Comparison of ENCODE assay signal across 20 cellular contexts in genomic region chr6:118644007-118644406, GRCh38. TPM values are rescaled to one million over a fixed set of nuclear protein-coding genes. Genes with fewer than 3 reads are reported as not detected.
DNase-seq lines count a peak whose midpoint lies in the region; ATAC-seq and TF ChIP-seq lines count a peak whose summit lies in the region.
"Had no signal": no experiment of that assay in that cellular context is flagged by ENCODE, and none has a peak within 500 bp of the region (broad histone marks: within the 10 kb centered on the region; RNA-seq: fewer than 3 reads in every experiment).

No MANE protein-coding gene starts in this region.

- no peak overlapping the region for H3K4me3 ChIP-seq in CD4-positive, alpha-beta memory T cell (ENCODE audit: low read length in 2 of 2)
- no peak overlapping the region for H3K4me3 ChIP-seq in IMR-90 (ENCODE audit: insufficient read depth, low read depth, low read length)
- no peak overlapping the region for H3K4me3 ChIP-seq in astrocyte of the spinal cord (ENCODE audit: low read depth, low read length)
- no peak overlapping the region for H3K4me3 ChIP-seq in mesenchymal stem cell (ENCODE audit: insufficient read depth in 1 of 2, low read depth in 1 of 2, low read length in 2 of 2)
- H3K4me3 ChIP-seq: ascending aorta, tibial nerve had no signal

- no peak overlapping the region for H2BK15ac ChIP-seq in IMR-90 (ENCODE audit: low read depth, low read length)
- no peak overlapping the region for H2BK15ac ChIP-seq in mesenchymal stem cell (ENCODE audit: low read depth, poor library complexity, severe bottlenecking)

- H4K91ac ChIP-seq in IMR-90 (ENCODE audit: insufficient read depth, low read depth, low read length) (no peak overlapping the region), mesenchymal stem cell (ENCODE audit: low read length) (no peak overlapping the region)

- H3K18ac ChIP-seq in IMR-90 (ENCODE audit: low read depth, low read length) (no peak overlapping the region), mesenchymal stem cell (ENCODE audit: low read depth in 1 of 2, low read length in 2 of 2) (no peak overlapping the region)

- no peak overlapping the region for H2BK12ac ChIP-seq in mesenchymal stem cell (ENCODE audit: low read length in 2 of 2)

- dilution Hi-C loops in IMR-90 (cut with HindIII; ENCODE audit: low sequenced_read_pairs, unreplicated experiment), result no loop called here

- peaks cover 0 to 9% of the 10 kb centered on the region in 2 donors for H3K36me3 Mint-ChIP-seq in CD4-positive, alpha-beta memory T cell
- H3K36me3 Mint-ChIP-seq: stimulated activated memory B cell treated with anti-CD40 and anti-IgM and Interleukin-4, amounts not matched to agents 10 μg/mL and 1 μg/mL and 100 μg/mL, for 72 hours had no signal

- no peak overlapping the region for H4K5ac ChIP-seq in IMR-90 (ENCODE audit: low read depth, low read length)

- H3K4me1 ChIP-seq in CD4-positive, alpha-beta memory T cell (ENCODE audit: insufficient read depth, low read length), result peaks cover 39% of the 10 kb centered on the region
- H3K4me1 ChIP-seq in IMR-90 (ENCODE audit: control insufficient read depth, insufficient read depth, low read length), result peaks cover 3% of the 10 kb centered on the region; the same call in 1 of the 2 replicates
- no peaks in the 10 kb centered on the region for H3K4me1 ChIP-seq in mesenchymal stem cell (ENCODE audit: control insufficient read depth, insufficient read depth, low read depth, low read length)

- H2AK5ac ChIP-seq in IMR-90 (ENCODE audit: low read depth, low read length) (no peak overlapping the region; the same call in 1 of the 2 replicates), mesenchymal stem cell (ENCODE audit: low read length, severe bottlenecking) (no peak overlapping the region)

- H3K14ac ChIP-seq in IMR-90 (replicated peaks; ENCODE audit: low read depth, low read length) (no peak overlapping the region; the same call in 1 of the 2 replicates), mesenchymal stem cell (ENCODE audit: low read length in 2 of 2) (no peak overlapping the region)

- H2AFZ ChIP-seq in IMR-90 (replicated peaks; ENCODE audit: low read length, poor library complexity) (no peak overlapping the region), mesenchymal stem cell (ENCODE audit: low read depth, low read length) (no peak overlapping the region)
- H2AFZ ChIP-seq: parathyroid adenoma had no signal

- H2BK20ac ChIP-seq in IMR-90 (ENCODE audit: low read depth, low read length), result no peak overlapping the region

- H4K8ac ChIP-seq in IMR-90 (ENCODE audit: low read depth in 2 of 2, low read length in 2 of 2), result no peak overlapping the region
- H4K8ac ChIP-seq in mesenchymal stem cell (ENCODE audit: low read length), result peak overlapping the region; percentile 30

- no peak overlapping the region for H2BK120ac ChIP-seq in IMR-90 (ENCODE audit: low read depth, low read length)
- H2BK120ac ChIP-seq in mesenchymal stem cell (ENCODE audit: low read depth, low read length), result no peak overlapping the region

- H3K56ac ChIP-seq in IMR-90 (ENCODE audit: extremely low read depth, insufficient read depth, low read length), result no peak overlapping the region

- H3K79me1 ChIP-seq in IMR-90 (ENCODE audit: low read depth in 1 of 2, low read length in 2 of 2), result peaks cover 20 to 48% of the 10 kb centered on the region in 2 experiments
- peaks cover 12% of the 10 kb centered on the region for H3K79me1 ChIP-seq in mesenchymal stem cell (replicated peaks; ENCODE audit: low read length, poor library complexity, severe bottlenecking)

- no peak for TF ChIP-seq POLR2A in IMR-90 (IDR thresholded peaks at IDR 0.05; ENCODE audit: low read depth, low read length)

- H3K4me1 Mint-ChIP-seq in CD4-positive, alpha-beta memory T cell, result peaks cover 45 to 59% (median 52%) of the 10 kb centered on the region in 4 donors

- intact Hi-C loops in CD4-positive, alpha-beta memory T cell (cut with micrococcal nuclease), result no loop called here
- intact Hi-C loops in IMR-90 (cut with micrococcal nuclease), result no loop called here

- H3K9me1 ChIP-seq in IMR-90 (ENCODE audit: insufficient read depth, low read length), result peaks cover 13% of the 10 kb centered on the region; the same call in 1 of the 2 replicates

- in situ Hi-C loops in IMR-90 (cut with MboI; ENCODE audit: low sequenced_read_pairs), result no loop called here
- in situ Hi-C loops in astrocyte of the spinal cord (cut with HindIII; ENCODE audit: low sequenced_read_pairs), result no loop called here

- no peaks in the 10 kb centered on the region for H3K36me3 ChIP-seq in CD4-positive, alpha-beta memory T cell (ENCODE audit: insufficient read depth, low read length)
- no peaks in the 10 kb centered on the region for H3K36me3 ChIP-seq in IMR-90 (ENCODE audit: control insufficient read depth, insufficient read depth, low read length)
- no peaks in the 10 kb centered on the region for H3K36me3 ChIP-seq in mesenchymal stem cell (ENCODE audit: control insufficient read depth in 1 of 2, insufficient read depth in 2 of 2, low read depth in 1 of 2, low read length in 2 of 2)
- H3K36me3 ChIP-seq: ascending aorta, tibial nerve had no signal

- no peak for DNase-seq in CD4-positive, alpha-beta memory T cell
- DNase-seq in IMR-90, result peak; percentile 53
- peak; percentile 24 for DNase-seq in astrocyte of the spinal cord (ENCODE audit: low read depth, low spot score)
- peak; percentile 38 for DNase-seq in mesenchymal stem cell
- DNase-seq in stimulated activated CD4-positive, alpha-beta T cell treated with anti-CD3 and anti-CD28 coated beads, Interleukin-12 subunit alpha, Interleukin-12 subunit beta, amount 100 ng/mL, for 4 hours, result no peak
- DNase-seq in hippocampal formation (lab: John Stamatoyannopoulos, UW), result no peak
- DNase-seq: activated CD4-positive, alpha-beta T cell treated with anti-CD3 and anti-CD28 coated beads, Interleukin-2, amount 50 U/mL, for 48 hours; activated T-cell treated with anti-CD3 and anti-CD28 coated beads, Interleukin-2, amount 50 U/mL, for 72 hours; MV-4-11; NCI-H2029 treated with DMSO at 0.1 percent for 48 hours; NCI-H510A had no signal

- CTCF ChIA-PET in CD4-positive, alpha-beta memory T cell (lab: Charles Lee; ENCODE audit: partially characterized antibody), result no interaction called here
- CTCF ChIA-PET in IMR-90 (lab: Yijun Ruan, JAX), result no interaction called here

- no peaks in the 10 kb centered on the region for H3K27me3 Mint-ChIP-seq in CD4-positive, alpha-beta memory T cell
- H3K27me3 Mint-ChIP-seq: B cell; IgD-negative memory B cell; stimulated activated memory B cell treated with anti-CD40 and anti-IgM and Interleukin-4, amounts not matched to agents 10 μg/mL and 1 μg/mL and 100 μg/mL, for 72 hours had no signal

- peak overlapping the region in 4 of 7 donors; percentile 3 to 48 (median 40) for H3K27ac Mint-ChIP-seq in CD4-positive, alpha-beta memory T cell
- H3K27ac Mint-ChIP-seq: activated T-cell treated with anti-CD3 and anti-CD28 coated beads, Interleukin-2, amount 50 U/mL, for 72 hours; B cell; IgD-negative memory B cell; stimulated activated memory B cell treated with anti-CD40 and anti-IgM and Interleukin-4, amounts not matched to agents 10 μg/mL and 1 μg/mL and 100 μg/mL, for 72 hours had no signal

- peaks cover 25% of the 10 kb centered on the region; the same call in 1 of the 2 replicates for H4K20me1 ChIP-seq in IMR-90 (ENCODE audit: insufficient read depth, low read length)

- H3K9me3 Mint-ChIP-seq in CD4-positive, alpha-beta memory T cell, result no peaks in the 10 kb centered on the region
- H3K9me3 Mint-ChIP-seq: activated T-cell treated with anti-CD3 and anti-CD28 coated beads, Interleukin-2, amount 50 U/mL, for 72 hours; IgD-negative memory B cell; stimulated activated memory B cell treated with anti-CD40 and anti-IgM and Interleukin-4, amounts not matched to agents 10 μg/mL and 1 μg/mL and 100 μg/mL, for 72 hours had no signal

- H2AK9ac ChIP-seq in IMR-90 (replicated peaks; ENCODE audit: low read depth, low read length, poor library complexity), result no peak overlapping the region

- H3K9ac ChIP-seq in IMR-90 (ENCODE audit: low read depth, low read length) (no peak overlapping the region), mesenchymal stem cell (ENCODE audit: low read length) (peak overlapping the region; percentile 30)
- H3K9ac ChIP-seq: parathyroid adenoma had no signal

- H3K4ac ChIP-seq in IMR-90 (ENCODE audit: low read depth, low read length) (no peak overlapping the region), mesenchymal stem cell (ENCODE audit: low read depth in 1 of 2, low read length in 2 of 2) (no peak overlapping the region)

- no peaks in the 10 kb centered on the region for H3K27me3 ChIP-seq in CD4-positive, alpha-beta memory T cell (ENCODE audit: insufficient read depth, low read length)
- H3K27me3 ChIP-seq in IMR-90 (ENCODE audit: control insufficient read depth, insufficient read depth, low read length) (no peaks in the 10 kb centered on the region), mesenchymal stem cell (ENCODE audit: control insufficient read depth in 1 of 2, insufficient read depth in 1 of 2, low read length in 2 of 2) (no peaks in the 10 kb centered on the region)
- H3K27me3 ChIP-seq: ascending aorta, tibial nerve had no signal

- POLR2A ChIA-PET in CD4-positive, alpha-beta memory T cell (lab: Charles Lee; ENCODE audit: partially characterized antibody), result interaction anchor here (0.6 kb wide), 1 partner anchor 146 kb away, joined by 3 read pairs; no protein-coding TSS in a partner anchor
- POLR2A ChIA-PET in IMR-90 (lab: Charles Lee; ENCODE audit: unreplicated experiment), result no interaction called here

- H3K23ac ChIP-seq in IMR-90 (ENCODE audit: low read depth, low read length), result no peak overlapping the region
- no peak overlapping the region for H3K23ac ChIP-seq in mesenchymal stem cell (ENCODE audit: low read length in 2 of 2)

- TF ChIP-seq CTCF in IMR-90 (conservative IDR thresholded peaks at IDR 0.05; ENCODE audit: low read depth, low read length) (no peak), astrocyte of the spinal cord (IDR thresholded peaks at IDR 0.05; ENCODE audit: low read depth, low read length) (no peak)

- WGBS in IMR-90 (ENCODE audit: extremely low coverage in 2 of 2, insufficient read length in 1 of 2), 2 experiments, result 88% methylated on average over 2 of the region's 2 CpGs; no CpG with 5 or more reads in 1 of the 2 experiments
- 80% methylated on average over 2 of the region's 2 CpGs for WGBS in mesenchymal stem cell

- H3K27ac ChIP-seq in CD4-positive, alpha-beta memory T cell (ENCODE audit: low read depth, low read length), result no peak overlapping the region
- no peak overlapping the region for H3K27ac ChIP-seq in IMR-90 (ENCODE audit: insufficient read depth, low read length)
- H3K27ac ChIP-seq in mesenchymal stem cell (ENCODE audit: low read length, poor library complexity, severe bottlenecking), result no peak overlapping the region
- H3K27ac ChIP-seq: ascending aorta, parathyroid adenoma had no signal

- no peak overlapping the region for H3K4me2 ChIP-seq in IMR-90 (ENCODE audit: low read depth, low read length)
- H3K4me2 ChIP-seq in mesenchymal stem cell (ENCODE audit: low read length, poor library complexity, severe bottlenecking), result no peak overlapping the region

- no peaks in the 10 kb centered on the region for H3K9me3 ChIP-seq in CD4-positive, alpha-beta memory T cell (ENCODE audit: control insufficient read depth in 1 of 2, low read length in 2 of 2)
- H3K9me3 ChIP-seq in IMR-90 (ENCODE audit: control insufficient read depth, insufficient read depth, low read length) (no peaks in the 10 kb centered on the region), mesenchymal stem cell (ENCODE audit: control insufficient read depth, low read length) (no peaks in the 10 kb centered on the region)
- H3K9me3 ChIP-seq: ascending aorta, tibial nerve had no signal

- ATAC-seq in IMR-90 (ENCODE audit: low read depth) (peak; percentile 83), HG02840 (IDR thresholded peaks at IDR 0.05; ENCODE audit: low FRiP score, unreplicated experiment) (no peak), HG03025 (IDR thresholded peaks at IDR 0.05; ENCODE audit: low FRiP score, unreplicated experiment) (no peak)
- ATAC-seq: HCT116; stimulated activated memory B cell treated with anti-CD40 and anti-IgM and Interleukin-4, amounts not matched to agents 10 μg/mL and 1 μg/mL and 100 μg/mL, for 72 hours had no signal

- H2BK5ac ChIP-seq in IMR-90 (ENCODE audit: low read depth, low read length, poor library complexity, severe bottlenecking) (no peak overlapping the region), mesenchymal stem cell (ENCODE audit: low read depth, low read length, poor library complexity, severe bottlenecking) (no peak overlapping the region)

- no TSS peak for BruUV-seq in IMR-90 (replicated peaks; lab: Mats Ljungman, UMichigan)

- no peak for TF ChIP-seq RAD21 in IMR-90 (IDR thresholded peaks at IDR 0.05; ENCODE audit: low read length)

- peak overlapping the region in 2 of 8 donors; percentile 15 to 24 for H3K4me3 Mint-ChIP-seq in CD4-positive, alpha-beta memory T cell
- H3K4me3 Mint-ChIP-seq: activated T-cell treated with anti-CD3 and anti-CD28 coated beads, Interleukin-2, amount 50 U/mL, for 72 hours; B cell; stimulated activated memory B cell treated with anti-CD40 and anti-IgM and Interleukin-4, amounts not matched to agents 10 μg/mL and 1 μg/mL and 100 μg/mL, for 72 hours had no signal

RNA-seq across cellular contexts. Expression of gene CEP85L, which starts 7.4 kb away (rescaled TPM):
- total RNA-seq in CD4-positive, alpha-beta memory T cell, result 10 to 100 TPM; 64.9 to 71.1 TPM
- polyA plus RNA-seq in CD4-positive, alpha-beta memory T cell, result 10 to 100 TPM; 32.7 to 35.9 TPM
- total RNA-seq in IMR-90 (2012; rRNA removed), result 24.2 and 25.6 TPM in 2 replicates
- polyA plus RNA-seq in IMR-90 (2012; rRNA removed), result 2.0 and 2.3 TPM in 2 replicates
- polyA plus RNA-seq in IMR-90 (2012; cell fraction: cytosol; rRNA removed), result 0.32 and 0.99 TPM in 2 replicates
- polyA plus RNA-seq in IMR-90 (2012; cell fraction: nucleus; rRNA removed; ENCODE audit: low replicate concordance), result 3.0 and 8.0 TPM in 2 replicates
- 6.0 TPM for polyA plus RNA-seq in mesenchymal stem cell (2013, experiment 1 of 2)
- 6.1 TPM for polyA plus RNA-seq in mesenchymal stem cell (2013, experiment 2 of 2)

Comparison
In these comparisons a context has a peak if more than half of its experiments do, and no peak if none do; other contexts are left out.
1. DNase-seq: peak in IMR-90 (single experiment), astrocyte of the spinal cord (single experiment) and mesenchymal stem cell (single experiment); none in CD4-positive, alpha-beta memory T cell (0 of 5), stimulated activated CD4-positive, alpha-beta T cell treated with anti-CD3 and anti-CD28 coated beads, Interleukin-12 subunit alpha, Interleukin-12 subunit beta, amount 100 ng/mL, for 4 hours (single experiment) and hippocampal formation (0 of 2).